ENCODE assay signal across 25 cellular contexts in the genomic region with DNA sequence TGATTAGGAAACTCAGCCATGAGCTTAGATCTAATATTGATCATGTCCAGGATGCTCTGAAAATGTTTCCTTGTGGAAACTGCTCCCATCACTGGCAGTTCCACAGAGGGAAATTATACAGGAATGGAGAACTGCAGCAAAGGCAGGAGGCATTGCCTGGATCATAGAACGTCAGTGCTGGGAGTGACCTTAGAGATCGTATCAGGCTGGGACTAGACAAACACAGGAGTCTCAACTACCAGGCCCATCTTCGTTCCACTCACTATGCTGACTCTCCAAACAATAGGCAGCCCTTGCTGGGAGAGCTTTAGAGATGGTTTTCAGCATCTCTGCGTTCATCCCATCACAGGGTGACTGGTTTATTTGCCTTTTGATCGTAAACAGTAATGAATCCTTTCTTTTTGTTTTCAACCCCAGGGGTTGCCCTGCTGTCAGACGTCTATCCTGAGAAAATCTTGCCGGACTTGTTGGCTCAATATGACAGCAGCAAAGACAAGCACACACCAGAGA.
A peak's percentile ranks its signal among the peaks of the same experiment; 100 is the strongest.
DNase-seq lines count a peak whose midpoint lies in the region; ATAC-seq lines count a peak whose summit lies in the region.
"Had no signal": no experiment of that assay in that cellular context is flagged by ENCODE, and none has a peak within 500 bp of the region (broad histone marks: within the 10 kb centered on the region; RNA-seq: fewer than 3 reads in every experiment).

No MANE protein-coding gene starts in this region.

- intact Hi-C loops in left colon (cut with DNase I, micrococcal nuclease), result no loop called here

- no peak overlapping the region for H3K23ac ChIP-seq in mesendoderm (ENCODE audit: low read length)

- ATAC-seq in left colon, result no peak
- no peak for ATAC-seq in left lobe of liver
- ATAC-seq: activated CD4-positive, alpha-beta T cell treated with anti-CD3 and anti-CD28 coated beads for 36 hours; activated T-cell treated with anti-CD3 and anti-CD28 coated beads, Interleukin-2, amount 50 U/mL, for 4 hours; heart left ventricle; naive thymus-derived CD4-positive, alpha-beta T cell; stimulated activated effector memory CD8-positive, alpha-beta T cell treated with anti-CD3 and anti-CD28 coated beads, Interleukin-12 subunit alpha, Interleukin-12 subunit beta, amount 100 ng/mL, for 72 hours; T-helper 17 cell had no signal

- H3K27me3 ChIP-seq in HUES64 (ENCODE audit: insufficient read depth, low read length), result no peaks in the 10 kb centered on the region
- no peaks in the 10 kb centered on the region for H3K27me3 ChIP-seq in mesendoderm (ENCODE audit: insufficient read depth, low read length, poor library complexity)
- H3K27me3 ChIP-seq: heart left ventricle, MG63, spleen had no signal

- H3K27ac ChIP-seq in HUES64 (ENCODE audit: low read depth, low read length) (0 out of 2 replicates have a peak overlapping the region, but pooled peaks have one; percentile 42), mesendoderm (ENCODE audit: low read depth, low read length) (no peak overlapping the region)
- H3K27ac ChIP-seq: heart left ventricle, SK-N-MC, spleen had no signal

- peak overlapping the region; percentile 1 for H3K56ac ChIP-seq in mesendoderm (ENCODE audit: low read length)

- H3K4me3 ChIP-seq in HUES64 (ENCODE audit: low read length) (no peak overlapping the region), mesendoderm (ENCODE audit: low read length) (no peak overlapping the region)
- H3K4me3 ChIP-seq: heart left ventricle, MG63, SK-N-MC, spleen had no signal

- peaks cover 23% of the 10 kb centered on the region for H3K4me1 ChIP-seq in HUES64 (ENCODE audit: insufficient read depth, low read length)
- H3K4me1 ChIP-seq in mesendoderm (ENCODE audit: control insufficient read depth, low read depth, low read length), result peaks cover 14% of the 10 kb centered on the region
- H3K4me1 ChIP-seq: spleen had no signal

- H2BK5ac ChIP-seq in mesendoderm (ENCODE audit: low read length), result no peak overlapping the region

- H2AK5ac ChIP-seq in mesendoderm (ENCODE audit: low read length), result peak overlapping the region; percentile 66

- no peak overlapping the region for H3K4me2 ChIP-seq in mesendoderm (ENCODE audit: low read length)

- H3K18ac ChIP-seq in mesendoderm (ENCODE audit: low read length), result peak overlapping the region; percentile 57

- 75% methylated on average over 7 of the region's 7 CpGs for WGBS in HUES64
- no CpG with 5 or more reads among the region's 7 CpGs for WGBS in mesendoderm (ENCODE audit: extremely low coverage, insufficient coverage, low lambda C conversion rate)

- peaks cover 12% of the 10 kb centered on the region; the same call in 1 of the 2 replicates for H3K36me3 ChIP-seq in HUES64 (ENCODE audit: insufficient read depth, low read length)
- H3K36me3 ChIP-seq in mesendoderm (ENCODE audit: control insufficient read depth, insufficient read depth, low read length), result no peaks in the 10 kb centered on the region
- H3K36me3 ChIP-seq: MG63 had no signal

- no peak overlapping the region for H3K9ac ChIP-seq in HUES64 (ENCODE audit: low read depth, low read length)
- no peak overlapping the region for H3K9ac ChIP-seq in mesendoderm (ENCODE audit: low read length)

- no peaks in the 10 kb centered on the region for H3K79me1 ChIP-seq in mesendoderm (ENCODE audit: low read length)

- H3K4ac ChIP-seq in mesendoderm (ENCODE audit: low read depth, low read length), result no peak overlapping the region

- H3K9me3 ChIP-seq in HUES64 (ENCODE audit: insufficient read depth, low read depth, low read length), result no peaks in the 10 kb centered on the region
- H3K9me3 ChIP-seq: heart left ventricle, MG63, spleen had no signal

- peak; percentile 48 for DNase-seq in COR-L47 (lab: John Stamatoyannopoulos, UW)
- peak; percentile 42 for DNase-seq in NCI-H748 treated with DMSO at 0.1 percent for 48 hours (lab: John Stamatoyannopoulos, UW)
- no peak for DNase-seq in mesendoderm
- no peak for DNase-seq in left colon
- no peak for DNase-seq in mesenteric fat pad (ENCODE audit: low spot score)
- no peak for DNase-seq in left lobe of liver (ENCODE audit: low spot score)
- DNase-seq: activated CD4-positive, alpha-beta T cell treated with anti-CD3 and anti-CD28 coated beads for 36 hours; activated naive CD4-positive, alpha-beta T cell; activated T-cell treated with anti-CD3 and anti-CD28 coated beads, Interleukin-2, amount 50 U/mL, for 4 hours; C1 segment of cervical spinal cord; Calu3; effector CD4-positive, alpha-beta T cell; EL; erythroblast; heart left ventricle; MG63; naive thymus-derived CD4-positive, alpha-beta T cell; NCI-H1694; NCI-H446 treated with DMSO at 0.1 percent for 48 hours; spleen; stimulated activated CD4-positive, alpha-beta T cell treated with anti-CD3 and anti-CD28 coated beads, Interleukin-2, amount 100 ng/mL, for 48 hours; T-helper 17 cell had no signal

- H2BK15ac ChIP-seq in mesendoderm (replicated peaks; ENCODE audit: low read depth), result peak overlapping the region; percentile 42

- H4K8ac ChIP-seq in mesendoderm (ENCODE audit: low read depth, low read length), result no peak overlapping the region

- H4K5ac ChIP-seq in mesendoderm (ENCODE audit: low read length), result no peak overlapping the region

- no peaks in the 10 kb centered on the region for H3K79me2 ChIP-seq in mesendoderm (ENCODE audit: control insufficient read depth, insufficient read depth, low read length)

- H2BK120ac ChIP-seq in mesendoderm (ENCODE audit: low read depth, low read length), result peak overlapping the region; percentile 67

Comparison
In these comparisons a context has a peak if more than half of its experiments do, and no peak if none do; other contexts are left out.
1. DNase-seq: peak in COR-L47 (single experiment) and NCI-H748 treated with DMSO at 0.1 percent for 48 hours (single experiment); none in mesendoderm (single experiment), left colon (0 of 2), mesenteric fat pad (single experiment) and left lobe of liver (single experiment).